Comparison of ENCODE assay signal across 2 cellular contexts in the genomic region with DNA sequence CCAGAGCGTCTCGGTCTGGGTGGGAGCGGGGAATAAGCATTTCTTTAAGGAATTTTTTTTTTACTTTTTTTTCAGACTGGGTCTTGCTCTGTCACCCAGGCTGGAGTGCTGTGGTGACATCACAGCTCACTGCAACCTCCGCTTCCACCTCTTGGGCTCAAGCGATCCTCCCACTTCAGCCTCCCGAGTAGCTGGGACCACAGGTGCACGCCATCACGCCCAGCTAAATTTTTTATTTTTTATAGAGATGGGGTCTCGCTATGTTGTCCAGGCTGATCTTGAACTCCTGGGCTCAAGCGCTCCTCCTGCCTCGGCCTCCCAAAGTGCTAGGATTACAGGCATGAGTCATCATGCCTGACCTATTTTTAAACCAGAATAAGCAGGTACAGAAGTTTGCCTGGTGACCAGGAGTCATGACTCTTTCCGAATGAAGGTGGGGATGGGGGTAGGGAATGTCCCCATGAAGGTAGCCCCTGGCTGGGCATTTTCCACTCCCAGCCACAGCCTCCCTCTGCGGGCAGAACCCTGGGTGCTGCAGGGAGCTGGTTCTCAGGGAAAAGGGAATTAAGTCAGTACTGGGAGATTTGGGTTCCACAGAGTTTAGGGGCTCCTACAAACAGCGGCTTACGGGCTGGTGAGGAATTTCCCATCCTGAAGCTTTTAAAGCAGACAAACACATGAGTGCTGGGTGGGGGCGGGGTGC.
A peak's percentile ranks its signal among the peaks of the same experiment; 100 is the strongest.
TF ChIP-seq lines count a peak whose summit lies in the region.

No MANE protein-coding gene starts in this region.

TF ChIP-seq in HCT116, 20 proteins besides CTCF, POLR2A, EP300 and RAD21:
- TF ChIP-seq ELF1 (IDR thresholded peaks at IDR 0.05; ENCODE audit: borderline replicate concordance, low read depth) (no peak), TCF7L2 (IDR thresholded peaks at IDR 0.05; ENCODE audit: borderline replicate concordance, extremely low read depth, insufficient read depth, insufficient read length) (no peak), JUND (IDR thresholded peaks at IDR 0.05) (peak; percentile 93), SP1 (IDR thresholded peaks at IDR 0.05; ENCODE audit: low read depth) (peak; percentile 38; the same call in 1 of the 2 replicates), EGR1 (IDR thresholded peaks at IDR 0.05; ENCODE audit: low read depth) (no peak), EZH2 (IDR thresholded peaks at IDR 0.05) (no peak), FOSL1 (IDR thresholded peaks at IDR 0.05; ENCODE audit: low read depth) (peak; percentile 83), CBX3 (IDR thresholded peaks at IDR 0.05; ENCODE audit: low read depth) (no peak)
- TF ChIP-seq, protein P1, sequence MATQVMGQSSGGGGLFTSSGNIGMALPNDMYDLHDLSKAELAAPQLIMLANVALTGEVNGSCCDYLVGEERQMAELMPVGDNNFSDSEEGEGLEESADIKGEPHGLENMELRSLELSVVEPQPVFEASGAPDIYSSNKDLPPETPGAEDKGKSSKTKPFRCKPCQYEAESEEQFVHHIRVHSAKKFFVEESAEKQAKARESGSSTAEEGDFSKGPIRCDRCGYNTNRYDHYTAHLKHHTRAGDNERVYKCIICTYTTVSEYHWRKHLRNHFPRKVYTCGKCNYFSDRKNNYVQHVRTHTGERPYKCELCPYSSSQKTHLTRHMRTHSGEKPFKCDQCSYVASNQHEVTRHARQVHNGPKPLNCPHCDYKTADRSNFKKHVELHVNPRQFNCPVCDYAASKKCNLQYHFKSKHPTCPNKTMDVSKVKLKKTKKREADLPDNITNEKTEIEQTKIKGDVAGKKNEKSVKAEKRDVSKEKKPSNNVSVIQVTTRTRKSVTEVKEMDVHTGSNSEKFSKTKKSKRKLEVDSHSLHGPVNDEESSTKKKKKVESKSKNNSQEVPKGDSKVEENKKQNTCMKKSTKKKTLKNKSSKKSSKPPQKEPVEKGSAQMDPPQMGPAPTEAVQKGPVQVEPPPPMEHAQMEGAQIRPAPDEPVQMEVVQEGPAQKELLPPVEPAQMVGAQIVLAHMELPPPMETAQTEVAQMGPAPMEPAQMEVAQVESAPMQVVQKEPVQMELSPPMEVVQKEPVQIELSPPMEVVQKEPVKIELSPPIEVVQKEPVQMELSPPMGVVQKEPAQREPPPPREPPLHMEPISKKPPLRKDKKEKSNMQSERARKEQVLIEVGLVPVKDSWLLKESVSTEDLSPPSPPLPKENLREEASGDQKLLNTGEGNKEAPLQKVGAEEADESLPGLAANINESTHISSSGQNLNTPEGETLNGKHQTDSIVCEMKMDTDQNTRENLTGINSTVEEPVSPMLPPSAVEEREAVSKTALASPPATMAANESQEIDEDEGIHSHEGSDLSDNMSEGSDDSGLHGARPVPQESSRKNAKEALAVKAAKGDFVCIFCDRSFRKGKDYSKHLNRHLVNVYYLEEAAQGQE (IDR thresholded peaks at IDR 0.05; ENCODE audit: low read depth) = no peak
- TF ChIP-seq, protein P2, sequence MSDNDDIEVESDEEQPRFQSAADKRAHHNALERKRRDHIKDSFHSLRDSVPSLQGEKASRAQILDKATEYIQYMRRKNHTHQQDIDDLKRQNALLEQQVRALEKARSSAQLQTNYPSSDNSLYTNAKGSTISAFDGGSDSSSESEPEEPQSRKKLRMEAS (IDR thresholded peaks at IDR 0.05) = no peak

TF ChIP-seq in HepG2, 621 proteins besides CTCF, POLR2A, EP300 and RAD21 (continues in another document):
- TF ChIP-seq, protein P3, sequence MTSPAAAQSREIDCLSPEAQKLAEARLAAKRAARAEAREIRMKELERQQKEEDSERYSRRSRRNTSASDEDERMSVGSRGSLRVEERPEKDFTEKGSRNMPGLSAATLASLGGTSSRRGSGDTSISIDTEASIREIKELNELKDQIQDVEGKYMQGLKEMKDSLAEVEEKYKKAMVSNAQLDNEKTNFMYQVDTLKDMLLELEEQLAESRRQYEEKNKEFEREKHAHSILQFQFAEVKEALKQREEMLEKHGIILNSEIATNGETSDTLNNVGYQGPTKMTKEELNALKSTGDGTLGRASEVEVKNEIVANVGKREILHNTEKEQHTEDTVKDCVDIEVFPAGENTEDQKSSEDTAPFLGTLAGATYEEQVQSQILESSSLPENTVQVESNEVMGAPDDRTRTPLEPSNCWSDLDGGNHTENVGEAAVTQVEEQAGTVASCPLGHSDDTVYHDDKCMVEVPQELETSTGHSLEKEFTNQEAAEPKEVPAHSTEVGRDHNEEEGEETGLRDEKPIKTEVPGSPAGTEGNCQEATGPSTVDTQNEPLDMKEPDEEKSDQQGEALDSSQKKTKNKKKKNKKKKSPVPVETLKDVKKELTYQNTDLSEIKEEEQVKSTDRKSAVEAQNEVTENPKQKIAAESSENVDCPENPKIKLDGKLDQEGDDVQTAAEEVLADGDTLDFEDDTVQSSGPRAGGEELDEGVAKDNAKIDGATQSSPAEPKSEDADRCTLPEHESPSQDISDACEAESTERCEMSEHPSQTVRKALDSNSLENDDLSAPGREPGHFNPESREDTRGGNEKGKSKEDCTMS (CRISPR knock-in tag; conservative IDR thresholded peaks at IDR 0.05) = no peak
- TF ChIP-seq JUNB (CRISPR knock-in tag; IDR thresholded peaks at IDR 0.05; ENCODE audit: borderline replicate concordance) (peak; percentile 65; the same call in 1 of the 2 replicates), ZNF317 (CRISPR knock-in tag; IDR thresholded peaks at IDR 0.05) (peak; percentile 60; the same call in 1 of the 2 replicates), NAIF1 (CRISPR knock-in tag; IDR thresholded peaks at IDR 0.05; ENCODE audit: borderline replicate concordance) (peak; percentile 79; the same call in 1 of the 2 replicates), NKX3-1 (CRISPR knock-in tag; IDR thresholded peaks at IDR 0.05) (no peak), STAG1 (CRISPR knock-in tag; IDR thresholded peaks at IDR 0.05) (no peak), ZSCAN22 (CRISPR knock-in tag; IDR thresholded peaks at IDR 0.05) (peak; percentile 53; the same call in 1 of the 2 replicates), NFE2L1 (CRISPR knock-in tag; IDR thresholded peaks at IDR 0.05; ENCODE audit: borderline replicate concordance) (peak; percentile 71; the same call in 1 of the 2 replicates), ZNF3 (CRISPR knock-in tag; IDR thresholded peaks at IDR 0.05) (peak; percentile 33; the same call in 1 of the 2 replicates), TEAD2 (CRISPR knock-in tag; IDR thresholded peaks at IDR 0.05) (no peak), NR1H2 (CRISPR knock-in tag; IDR thresholded peaks at IDR 0.05; ENCODE audit: borderline replicate concordance, low read depth) (no peak), SMC3 (IDR thresholded peaks at IDR 0.05; ENCODE audit: low read length) (0 out of 2 replicates have a peak, but pooled peaks have one; percentile 8)
- TF ChIP-seq, protein P4, sequence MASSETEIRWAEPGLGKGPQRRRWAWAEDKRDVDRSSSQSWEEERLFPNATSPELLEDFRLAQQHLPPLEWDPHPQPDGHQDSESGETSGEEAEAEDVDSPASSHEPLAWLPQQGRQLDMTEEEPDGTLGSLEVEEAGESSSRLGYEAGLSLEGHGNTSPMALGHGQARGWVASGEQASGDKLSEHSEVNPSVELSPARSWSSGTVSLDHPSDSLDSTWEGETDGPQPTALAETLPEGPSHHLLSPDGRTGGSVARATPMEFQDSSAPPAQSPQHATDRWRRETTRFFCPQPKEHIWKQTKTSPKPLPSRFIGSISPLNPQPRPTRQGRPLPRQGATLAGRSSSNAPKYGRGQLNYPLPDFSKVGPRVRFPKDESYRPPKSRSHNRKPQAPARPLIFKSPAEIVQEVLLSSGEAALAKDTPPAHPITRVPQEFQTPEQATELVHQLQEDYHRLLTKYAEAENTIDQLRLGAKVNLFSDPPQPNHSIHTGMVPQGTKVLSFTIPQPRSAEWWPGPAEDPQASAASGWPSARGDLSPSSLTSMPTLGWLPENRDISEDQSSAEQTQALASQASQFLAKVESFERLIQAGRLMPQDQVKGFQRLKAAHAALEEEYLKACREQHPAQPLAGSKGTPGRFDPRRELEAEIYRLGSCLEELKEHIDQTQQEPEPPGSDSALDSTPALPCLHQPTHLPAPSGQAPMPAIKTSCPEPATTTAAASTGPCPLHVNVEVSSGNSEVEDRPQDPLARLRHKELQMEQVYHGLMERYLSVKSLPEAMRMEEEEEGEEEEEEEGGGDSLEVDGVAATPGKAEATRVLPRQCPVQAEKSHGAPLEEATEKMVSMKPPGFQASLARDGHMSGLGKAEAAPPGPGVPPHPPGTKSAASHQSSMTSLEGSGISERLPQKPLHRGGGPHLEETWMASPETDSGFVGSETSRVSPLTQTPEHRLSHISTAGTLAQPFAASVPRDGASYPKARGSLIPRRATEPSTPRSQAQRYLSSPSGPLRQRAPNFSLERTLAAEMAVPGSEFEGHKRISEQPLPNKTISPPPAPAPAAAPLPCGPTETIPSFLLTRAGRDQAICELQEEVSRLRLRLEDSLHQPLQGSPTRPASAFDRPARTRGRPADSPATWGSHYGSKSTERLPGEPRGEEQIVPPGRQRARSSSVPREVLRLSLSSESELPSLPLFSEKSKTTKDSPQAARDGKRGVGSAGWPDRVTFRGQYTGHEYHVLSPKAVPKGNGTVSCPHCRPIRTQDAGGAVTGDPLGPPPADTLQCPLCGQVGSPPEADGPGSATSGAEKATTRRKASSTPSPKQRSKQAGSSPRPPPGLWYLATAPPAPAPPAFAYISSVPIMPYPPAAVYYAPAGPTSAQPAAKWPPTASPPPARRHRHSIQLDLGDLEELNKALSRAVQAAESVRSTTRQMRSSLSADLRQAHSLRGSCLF (CRISPR knock-in tag; IDR thresholded peaks at IDR 0.05; ENCODE audit: borderline replicate concordance) = peak; percentile 22; the same call in 1 of the 2 replicates
- TF ChIP-seq, protein P5, sequence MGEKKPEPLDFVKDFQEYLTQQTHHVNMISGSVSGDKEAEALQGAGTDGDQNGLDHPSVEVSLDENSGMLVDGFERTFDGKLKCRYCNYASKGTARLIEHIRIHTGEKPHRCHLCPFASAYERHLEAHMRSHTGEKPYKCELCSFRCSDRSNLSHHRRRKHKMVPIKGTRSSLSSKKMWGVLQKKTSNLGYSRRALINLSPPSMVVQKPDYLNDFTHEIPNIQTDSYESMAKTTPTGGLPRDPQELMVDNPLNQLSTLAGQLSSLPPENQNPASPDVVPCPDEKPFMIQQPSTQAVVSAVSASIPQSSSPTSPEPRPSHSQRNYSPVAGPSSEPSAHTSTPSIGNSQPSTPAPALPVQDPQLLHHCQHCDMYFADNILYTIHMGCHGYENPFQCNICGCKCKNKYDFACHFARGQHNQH (CRISPR knock-in tag; IDR thresholded peaks at IDR 0.05) = no peak
- TF ChIP-seq, protein P6, sequence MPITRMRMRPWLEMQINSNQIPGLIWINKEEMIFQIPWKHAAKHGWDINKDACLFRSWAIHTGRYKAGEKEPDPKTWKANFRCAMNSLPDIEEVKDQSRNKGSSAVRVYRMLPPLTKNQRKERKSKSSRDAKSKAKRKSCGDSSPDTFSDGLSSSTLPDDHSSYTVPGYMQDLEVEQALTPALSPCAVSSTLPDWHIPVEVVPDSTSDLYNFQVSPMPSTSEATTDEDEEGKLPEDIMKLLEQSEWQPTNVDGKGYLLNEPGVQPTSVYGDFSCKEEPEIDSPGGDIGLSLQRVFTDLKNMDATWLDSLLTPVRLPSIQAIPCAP (CRISPR knock-in tag; IDR thresholded peaks at IDR 0.05; ENCODE audit: low read depth) = no peak
- TF ChIP-seq, protein P7, sequence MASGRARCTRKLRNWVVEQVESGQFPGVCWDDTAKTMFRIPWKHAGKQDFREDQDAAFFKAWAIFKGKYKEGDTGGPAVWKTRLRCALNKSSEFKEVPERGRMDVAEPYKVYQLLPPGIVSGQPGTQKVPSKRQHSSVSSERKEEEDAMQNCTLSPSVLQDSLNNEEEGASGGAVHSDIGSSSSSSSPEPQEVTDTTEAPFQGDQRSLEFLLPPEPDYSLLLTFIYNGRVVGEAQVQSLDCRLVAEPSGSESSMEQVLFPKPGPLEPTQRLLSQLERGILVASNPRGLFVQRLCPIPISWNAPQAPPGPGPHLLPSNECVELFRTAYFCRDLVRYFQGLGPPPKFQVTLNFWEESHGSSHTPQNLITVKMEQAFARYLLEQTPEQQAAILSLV (CRISPR knock-in tag; IDR thresholded peaks at IDR 0.05; ENCODE audit: borderline replicate concordance) = no peak
- TF ChIP-seq, protein P8, sequence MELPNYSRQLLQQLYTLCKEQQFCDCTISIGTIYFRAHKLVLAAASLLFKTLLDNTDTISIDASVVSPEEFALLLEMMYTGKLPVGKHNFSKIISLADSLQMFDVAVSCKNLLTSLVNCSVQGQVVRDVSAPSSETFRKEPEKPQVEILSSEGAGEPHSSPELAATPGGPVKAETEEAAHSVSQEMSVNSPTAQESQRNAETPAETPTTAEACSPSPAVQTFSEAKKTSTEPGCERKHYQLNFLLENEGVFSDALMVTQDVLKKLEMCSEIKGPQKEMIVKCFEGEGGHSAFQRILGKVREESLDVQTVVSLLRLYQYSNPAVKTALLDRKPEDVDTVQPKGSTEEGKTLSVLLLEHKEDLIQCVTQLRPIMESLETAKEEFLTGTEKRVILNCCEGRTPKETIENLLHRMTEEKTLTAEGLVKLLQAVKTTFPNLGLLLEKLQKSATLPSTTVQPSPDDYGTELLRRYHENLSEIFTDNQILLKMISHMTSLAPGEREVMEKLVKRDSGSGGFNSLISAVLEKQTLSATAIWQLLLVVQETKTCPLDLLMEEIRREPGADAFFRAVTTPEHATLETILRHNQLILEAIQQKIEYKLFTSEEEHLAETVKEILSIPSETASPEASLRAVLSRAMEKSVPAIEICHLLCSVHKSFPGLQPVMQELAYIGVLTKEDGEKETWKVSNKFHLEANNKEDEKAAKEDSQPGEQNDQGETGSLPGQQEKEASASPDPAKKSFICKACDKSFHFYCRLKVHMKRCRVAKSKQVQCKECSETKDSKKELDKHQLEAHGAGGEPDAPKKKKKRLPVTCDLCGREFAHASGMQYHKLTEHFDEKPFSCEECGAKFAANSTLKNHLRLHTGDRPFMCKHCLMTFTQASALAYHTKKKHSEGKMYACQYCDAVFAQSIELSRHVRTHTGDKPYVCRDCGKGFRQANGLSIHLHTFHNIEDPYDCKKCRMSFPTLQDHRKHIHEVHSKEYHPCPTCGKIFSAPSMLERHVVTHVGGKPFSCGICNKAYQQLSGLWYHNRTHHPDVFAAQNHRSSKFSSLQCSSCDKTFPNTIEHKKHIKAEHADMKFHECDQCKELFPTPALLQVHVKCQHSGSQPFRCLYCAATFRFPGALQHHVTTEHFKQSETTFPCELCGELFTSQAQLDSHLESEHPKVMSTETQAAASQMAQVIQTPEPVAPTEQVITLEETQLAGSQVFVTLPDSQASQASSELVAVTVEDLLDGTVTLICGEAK (IDR thresholded peaks at IDR 0.05) = no peak
- TF ChIP-seq, protein P8 (CRISPR knock-in tag; IDR thresholded peaks at IDR 0.05) = no peak
